In genomic region chr2:95166065-95166763, GRCh38 we compare ENCODE assay signal across 8 cellular contexts. TPM values are rescaled to one million over a fixed set of nuclear protein-coding genes. Genes with fewer than 3 reads are reported as not detected.
A peak's percentile ranks its signal among the peaks of the same experiment; 100 is the strongest.
DNase-seq lines count a peak whose midpoint lies in the region; ATAC-seq, FAIRE-seq and TF ChIP-seq lines count a peak whose summit lies in the region.

No MANE protein-coding gene starts in this region.

- intact Hi-C loops in activated CD8-positive, alpha-beta T cell treated with anti-CD3 and anti-CD28 coated beads for 36 hours (cut with micrococcal nuclease), result loop anchor here (10.0 kb wide), 1 partner anchor 91 kb away; no protein-coding TSS in a partner anchor

- CTCF ChIA-PET in activated CD8-positive, alpha-beta T cell treated with anti-CD3 and anti-CD28 coated beads for 36 hours (lab: Charles Lee), result interaction anchor here (0.6 to 3.0 kb wide), 5 partner anchors 11 to 88 kb away, joined by 3 to 16 read pairs (median 5); partner anchors contain the start of gene MRPS5

- H3K9ac ChIP-seq in iPS-15b (ENCODE audit: low read depth, low read length), result peak overlapping the region; percentile 48

- POLR2A ChIA-PET in activated CD8-positive, alpha-beta T cell treated with anti-CD3 and anti-CD28 coated beads for 36 hours (lab: Charles Lee), result interaction anchor here (0.9 to 2.0 kb wide), 5 partner anchors 12 to 141 kb away, joined by 3 to 10 read pairs (median 5); partner anchors contain the start of genes MAL and MRPS5

- peaks cover 2% of the 10 kb centered on the region for H3K4me1 ChIP-seq in iPS-15b (ENCODE audit: control insufficient read depth, insufficient read depth, low read length)

- H3K9me3 ChIP-seq in iPS-15b (ENCODE audit: control insufficient read depth, insufficient read depth, low read length), result no peaks in the 10 kb centered on the region

- FAIRE-seq in RCC 7860 (lab: Jason Lieb, UNC), result no peak

- no peak for DNase-seq in activated CD8-positive, alpha-beta T cell treated with anti-CD3 and anti-CD28 coated beads for 36 hours
- DNase-seq in stimulated activated naive CD8-positive, alpha-beta T cell treated with anti-CD3 and anti-CD28 coated beads, Interleukin-15, amount 100 ng/mL, for 72 hours, result no peak
- DNase-seq in RCC 7860 (ENCODE audit: low spot score), result no peak
- DNase-seq in G401 (ENCODE audit: low spot score), result no peak

- in situ Hi-C loops in G401 (cut with HindIII; ENCODE audit: low sequenced_read_pairs), result no loop called here

- peaks cover under 1% of the 10 kb centered on the region for H3K27me3 ChIP-seq in iPS-15b (ENCODE audit: control insufficient read depth, insufficient read depth, low read length)

- H3K36me3 ChIP-seq in iPS-15b (ENCODE audit: control insufficient read depth, insufficient read depth, low read length), result no peaks in the 10 kb centered on the region

- H3K4me3 Mint-ChIP-seq in activated CD8-positive, alpha-beta T cell treated with anti-CD3 and anti-CD28 coated beads for 36 hours, result peak overlapping the region; percentile 100
- peak overlapping the region; percentile 93 to 97 for H3K4me3 Mint-ChIP-seq in stimulated activated naive CD8-positive, alpha-beta T cell treated with anti-CD3 and anti-CD28 coated beads, Interleukin-15, amount 100 ng/mL, for 72 hours

- no peaks in the 10 kb centered on the region for H3K27me3 Mint-ChIP-seq in activated CD8-positive, alpha-beta T cell treated with anti-CD3 and anti-CD28 coated beads for 36 hours
- no peaks in the 10 kb centered on the region for H3K27me3 Mint-ChIP-seq in stimulated activated naive CD8-positive, alpha-beta T cell treated with anti-CD3 and anti-CD28 coated beads, Interleukin-15, amount 100 ng/mL, for 72 hours

- H3K27ac Mint-ChIP-seq in activated CD8-positive, alpha-beta T cell treated with anti-CD3 and anti-CD28 coated beads for 36 hours, result peak overlapping the region; percentile 96
- H3K27ac Mint-ChIP-seq in stimulated activated naive CD8-positive, alpha-beta T cell treated with anti-CD3 and anti-CD28 coated beads, Interleukin-15, amount 100 ng/mL, for 72 hours, result peak overlapping the region; percentile 10 to 99

- H3K9me3 Mint-ChIP-seq in activated CD8-positive, alpha-beta T cell treated with anti-CD3 and anti-CD28 coated beads for 36 hours, result no peaks in the 10 kb centered on the region
- no peaks in the 10 kb centered on the region for H3K9me3 Mint-ChIP-seq in stimulated activated naive CD8-positive, alpha-beta T cell treated with anti-CD3 and anti-CD28 coated beads, Interleukin-15, amount 100 ng/mL, for 72 hours

- TF ChIP-seq CTCF in activated CD8-positive, alpha-beta T cell treated with anti-CD3 and anti-CD28 coated beads for 36 hours (IDR thresholded peaks at IDR 0.05), result no peak

- peaks cover 23% of the 10 kb centered on the region for H3K4me1 Mint-ChIP-seq in activated CD8-positive, alpha-beta T cell treated with anti-CD3 and anti-CD28 coated beads for 36 hours (ENCODE audit: low read depth)
- peaks cover 51% of the 10 kb centered on the region for H3K4me1 Mint-ChIP-seq in stimulated activated naive CD8-positive, alpha-beta T cell treated with anti-CD3 and anti-CD28 coated beads, Interleukin-15, amount 100 ng/mL, for 72 hours

- peak; percentile 3 for ATAC-seq in GM18520 (IDR thresholded peaks at IDR 0.05; ENCODE audit: unreplicated experiment)
- ATAC-seq in HG02678 (IDR thresholded peaks at IDR 0.05; ENCODE audit: unreplicated experiment), result peak; percentile 11
- ATAC-seq in activated CD8-positive, alpha-beta T cell treated with anti-CD3 and anti-CD28 coated beads for 36 hours, result no peak
- ATAC-seq in stimulated activated naive CD8-positive, alpha-beta T cell treated with anti-CD3 and anti-CD28 coated beads, Interleukin-15, amount 100 ng/mL, for 72 hours, result peak; percentile 30
- ATAC-seq in HG03175 (IDR thresholded peaks at IDR 0.05; ENCODE audit: unreplicated experiment), result no peak

- peak overlapping the region; percentile 83 for H3K4me3 ChIP-seq in iPS-15b (ENCODE audit: low read depth, low read length)

- peaks cover 9% of the 10 kb centered on the region for H3K36me3 Mint-ChIP-seq in activated CD8-positive, alpha-beta T cell treated with anti-CD3 and anti-CD28 coated beads for 36 hours (ENCODE audit: low read depth)

RNA-seq across cellular contexts. Expression of gene ZNF2, which starts 0.6 kb away (rescaled TPM):
- 1 to 10 TPM; 5.7 to 6.5 TPM for total RNA-seq in activated CD8-positive, alpha-beta T cell treated with anti-CD3 and anti-CD28 coated beads for 36 hours
- 4.5 and 6.9 TPM in 2 replicates for total RNA-seq in G401 (2014; rRNA removed; shearing (Covaris generic))

RNA-seq across cellular contexts. Expression of gene ZNF514, which starts 6.6 kb away (rescaled TPM):
- 10 to 100 TPM; 14.0 to 15.6 TPM for total RNA-seq in activated CD8-positive, alpha-beta T cell treated with anti-CD3 and anti-CD28 coated beads for 36 hours
- 9.6 and 19.3 TPM in 2 replicates for total RNA-seq in G401 (2014; rRNA removed; shearing (Covaris generic))

RNA-seq across cellular contexts. Expression of gene ZNF892, which starts 41.1 kb away (rescaled TPM):
- total RNA-seq in activated CD8-positive, alpha-beta T cell treated with anti-CD3 and anti-CD28 coated beads for 36 hours, result 1 to 10 TPM; 2.9 to 3.3 TPM
- 2.5 and 2.6 TPM in 2 replicates for total RNA-seq in G401 (2014; rRNA removed; shearing (Covaris generic))

RNA-seq across cellular contexts. Expression of gene MRPS5, which starts 44.6 kb away (rescaled TPM):
- total RNA-seq in activated CD8-positive, alpha-beta T cell treated with anti-CD3 and anti-CD28 coated beads for 36 hours, result 10 to 100 TPM; 93.0 to 96.1 TPM
- total RNA-seq in G401 (2014; rRNA removed; shearing (Covaris generic)), result 76.7 and 85.7 TPM in 2 replicates

Comparison
In these comparisons a context has a peak if more than half of its experiments do, and no peak if none do; other contexts are left out.
1. ATAC-seq: peak in GM18520 (single experiment), HG02678 (single experiment) and stimulated activated naive CD8-positive, alpha-beta T cell treated with anti-CD3 and anti-CD28 coated beads, Interleukin-15, amount 100 ng/mL, for 72 hours (single experiment); none in activated CD8-positive, alpha-beta T cell treated with anti-CD3 and anti-CD28 coated beads for 36 hours (single experiment) and HG03175 (single experiment).